ENCODE assay signal across 17 cellular contexts in the genomic region with DNA sequence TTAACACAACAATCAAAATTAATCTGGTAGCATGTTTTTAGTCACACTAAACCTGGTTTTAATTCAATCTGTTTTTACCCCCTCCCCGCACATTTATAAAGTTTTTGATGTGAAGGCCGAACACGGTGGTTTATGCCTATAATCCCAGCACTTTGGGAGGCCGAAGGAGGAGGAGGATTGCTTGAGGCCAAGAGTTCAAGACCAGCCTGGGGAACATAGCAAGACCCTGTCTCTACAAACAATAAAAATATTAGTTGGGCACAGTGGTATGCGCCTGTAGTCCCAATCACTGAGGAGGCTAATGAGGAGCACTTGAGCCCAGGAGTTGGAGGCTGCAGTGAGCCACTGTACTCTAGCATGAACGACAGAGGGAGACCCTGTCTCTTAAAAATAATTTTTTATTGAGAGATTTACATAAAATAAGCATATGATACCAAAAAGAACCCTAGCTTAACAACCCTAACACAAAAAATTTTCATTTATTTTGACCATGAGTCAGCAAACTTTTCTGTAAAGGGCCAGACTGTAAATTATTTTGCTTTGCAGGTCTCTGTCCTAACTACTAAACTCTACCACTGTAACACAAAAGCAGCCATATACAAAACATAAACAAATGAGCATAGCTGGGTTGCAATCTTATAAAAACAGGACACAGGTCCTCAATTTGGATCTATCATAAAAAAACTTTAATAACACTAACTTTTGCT. TPM values are rescaled to one million over a fixed set of nuclear protein-coding genes. Genes with fewer than 3 reads are reported as not detected.
DNase-seq lines count a peak whose midpoint lies in the region; ATAC-seq, FAIRE-seq and TF ChIP-seq lines count a peak whose summit lies in the region.
"Had no signal": no experiment of that assay in that cellular context is flagged by ENCODE, and none has a peak within 500 bp of the region (broad histone marks: within the 10 kb centered on the region; RNA-seq: fewer than 3 reads in every experiment).

No MANE protein-coding gene starts in this region.

- TF ChIP-seq EP300 in HepG2 (IDR thresholded peaks at IDR 0.05; ENCODE audit: low read depth in 2 of 2, low read length in 2 of 2) (no peak), HepG2 (CRISPR knock-in tag; IDR thresholded peaks at IDR 0.05; ENCODE audit: borderline replicate concordance) (no peak)

- H3K79me2 ChIP-seq in HepG2 (ENCODE audit: insufficient read depth, low read length) = peaks cover 12% of the 10 kb centered on the region

- POLR2A ChIA-PET in HepG2 (lab: Yijun Ruan, JAX) = no interaction called here
- POLR2A ChIA-PET in activated CD4-positive, alpha-beta memory T cell treated with anti-CD3 and anti-CD28 coated beads, Interleukin-2, amount 10 ng/mL, durations not matched to agents 7 days and 5 days (lab: Charles Lee) = interaction anchor here (0.7 to 3.0 kb wide), 8 partner anchors 10 to 76 kb away, joined by 3 to 10 read pairs (median 4); a partner anchor contains a TSS

- H3K27ac ChIP-seq in HepG2 (ENCODE audit: extremely low read length, insufficient read depth, low read length) (no peak overlapping the region), right lobe of liver (no peak overlapping the region)
- H3K27ac ChIP-seq: RWPE1 had no signal

- DNase-seq in HepG2 (ENCODE audit: low spot score) (no peak), right lobe of liver (no peak), fibroblast of villous mesenchyme (ENCODE audit: low read depth) (peak; percentile 14), kidney tubule cell (ENCODE audit: low spot score) (no peak)
- no peak for DNase-seq in activated CD4-positive, alpha-beta memory T cell treated with anti-CD3 and anti-CD28 coated beads, Interleukin-2, amount 10 ng/mL, durations not matched to agents 7 days and 5 days
- DNase-seq: AML-193, DMS79, foreskin fibroblast, NCI-H2029, NCI-H69, T-helper 9 cell had no signal

- no peak for TF ChIP-seq CTCF in HepG2 (CRISPR knock-in tag; IDR thresholded peaks at IDR 0.05)
- no peak for TF ChIP-seq CTCF in right lobe of liver (IDR thresholded peaks at IDR 0.05)
- TF ChIP-seq CTCF in fibroblast of villous mesenchyme (IDR thresholded peaks at IDR 0.05; ENCODE audit: insufficient read depth, low read depth, low read length) = no peak

- TF ChIP-seq POLR2A in HepG2 (IDR thresholded peaks at IDR 0.05; ENCODE audit: insufficient read depth in 1 of 2, low read depth in 2 of 2, low read length in 2 of 2) = no peak
- no peak for TF ChIP-seq POLR2A in right lobe of liver (IDR thresholded peaks at IDR 0.05)

- H3K9me3 Mint-ChIP-seq in activated CD4-positive, alpha-beta memory T cell treated with anti-CD3 and anti-CD28 coated beads, Interleukin-2, amount 10 ng/mL, durations not matched to agents 7 days and 5 days = no peaks in the 10 kb centered on the region

- 0 out of 2 replicates have a peak, but pooled peaks cover 9% of the 10 kb centered on the region for H4K20me1 ChIP-seq in HepG2 (ENCODE audit: insufficient read depth, low read length)

- H3K4me1 ChIP-seq in HepG2 (ENCODE audit: insufficient read depth, low read length) (no peaks in the 10 kb centered on the region), right lobe of liver (no peaks in the 10 kb centered on the region)

- H3K27me3 ChIP-seq in HepG2 (ENCODE audit: control insufficient read depth in 1 of 2, insufficient read depth in 2 of 2, low read length in 2 of 2) = no peaks in the 10 kb centered on the region
- H3K27me3 ChIP-seq in right lobe of liver = no peaks in the 10 kb centered on the region

- WGBS in HepG2 (ENCODE audit: low lambda C conversion rate) = 97% methylated on average over 6 of the region's 6 CpGs
- 90% methylated on average over 6 of the region's 6 CpGs for WGBS in right lobe of liver (ENCODE audit: insufficient coverage, low coverage, low lambda C conversion rate, missing lambda C conversion rate)

- H3K9ac ChIP-seq in HepG2 (ENCODE audit: insufficient read depth, low read depth, low read length) = no peak overlapping the region

- H2AFZ ChIP-seq in HepG2 (ENCODE audit: low read length) = no peak overlapping the region

- no peak overlapping the region for H3K4me3 Mint-ChIP-seq in activated CD4-positive, alpha-beta memory T cell treated with anti-CD3 and anti-CD28 coated beads, Interleukin-2, amount 10 ng/mL, durations not matched to agents 7 days and 5 days

- in situ Hi-C loops in HepG2 (cut with HindIII; ENCODE audit: extremely low pct_ligation_motif_present, low pct_unique_long_range_greater_than_20kb) = no loop called here

- H3K36me3 ChIP-seq in HepG2 (replicated peaks in 1 of 2; ENCODE audit: control insufficient read depth in 1 of 2, insufficient read depth in 2 of 2, low read length in 2 of 2) (peaks cover 13 to 45% of the 10 kb centered on the region in 2 experiments), right lobe of liver (peaks cover 0 to 56% (median 34%) of the 10 kb centered on the region in 4 donors)

- FAIRE-seq in HepG2 (lab: Jason Lieb, UNC) = no peak
- FAIRE-seq: urothelium cell line had no signal

- H3K9me3 ChIP-seq in HepG2 (ENCODE audit: low read length) (no peaks in the 10 kb centered on the region), right lobe of liver (no peaks in the 10 kb centered on the region)

- no peak overlapping the region for H3K4me2 ChIP-seq in HepG2 (ENCODE audit: low read depth, low read length)

- intact Hi-C loops in HepG2 (cut with micrococcal nuclease; ENCODE audit: unreplicated experiment) (no loop called here), right lobe of liver (cut with DNase I) (no loop called here)

- H3K4me1 Mint-ChIP-seq in activated CD4-positive, alpha-beta memory T cell treated with anti-CD3 and anti-CD28 coated beads, Interleukin-2, amount 10 ng/mL, durations not matched to agents 7 days and 5 days = peaks cover 49% of the 10 kb centered on the region

- TF ChIP-seq RAD21 in HepG2 (CRISPR knock-in tag; IDR thresholded peaks at IDR 0.05) = no peak

- BruUV-seq in HepG2 (replicated peaks; lab: Mats Ljungman, UMichigan) = no TSS peak

- ATAC-seq in HepG2 = no peak
- ATAC-seq in right lobe of liver = no peak
- ATAC-seq in HG02885 (IDR thresholded peaks at IDR 0.05; ENCODE audit: poor library complexity, unreplicated experiment) = no peak
- no peak for ATAC-seq in HG02678 (IDR thresholded peaks at IDR 0.05; ENCODE audit: unreplicated experiment)
- no peak for ATAC-seq in HG03135 (IDR thresholded peaks at IDR 0.05; ENCODE audit: unreplicated experiment)

- CTCF ChIA-PET in HepG2 (lab: Yijun Ruan, JAX; ENCODE audit: low intra/inter-chr PET ratio, low total read pairs) = no interaction called here
- CTCF ChIA-PET in activated CD4-positive, alpha-beta memory T cell treated with anti-CD3 and anti-CD28 coated beads, Interleukin-2, amount 10 ng/mL, durations not matched to agents 7 days and 5 days (lab: Charles Lee) = no interaction called here

- peak overlapping the region; percentile 60 for H3K27ac Mint-ChIP-seq in activated CD4-positive, alpha-beta memory T cell treated with anti-CD3 and anti-CD28 coated beads, Interleukin-2, amount 10 ng/mL, durations not matched to agents 7 days and 5 days

- peaks cover 76% of the 10 kb centered on the region for H3K36me3 Mint-ChIP-seq in activated CD4-positive, alpha-beta memory T cell treated with anti-CD3 and anti-CD28 coated beads, Interleukin-2, amount 10 ng/mL, durations not matched to agents 7 days and 5 days (ENCODE audit: low read depth)

- no peak overlapping the region for H3K4me3 ChIP-seq in HepG2 (replicated peaks in 1 of 3; ENCODE audit: insufficient read depth in 1 of 3, low read depth in 2 of 3, low read length in 3 of 3)
- no peak overlapping the region for H3K4me3 ChIP-seq in right lobe of liver
- no peak overlapping the region for H3K4me3 ChIP-seq in fibroblast of villous mesenchyme (ENCODE audit: low read depth, low read length)

- no peaks in the 10 kb centered on the region for H3K27me3 Mint-ChIP-seq in activated CD4-positive, alpha-beta memory T cell treated with anti-CD3 and anti-CD28 coated beads, Interleukin-2, amount 10 ng/mL, durations not matched to agents 7 days and 5 days
- H3K27me3 Mint-ChIP-seq: progenitor cell of endocrine pancreas had no signal

TF ChIP-seq in HepG2, 621 proteins besides CTCF, POLR2A, EP300 and RAD21 (continues in another document):
- TF ChIP-seq NFE2L2 (IDR thresholded peaks at IDR 0.05; ENCODE audit: low read length) (peak; percentile 76), ZNF329 (CRISPR knock-in tag; IDR thresholded peaks at IDR 0.05; ENCODE audit: low read depth) (no peak), MAFK (conservative IDR thresholded peaks at IDR 0.05 in 1 of 2, IDR thresholded peaks at IDR 0.05 in 1 of 2; ENCODE audit: low read length in 2 of 2) (peak; percentile 56 to 60), SP4 (CRISPR knock-in tag; IDR thresholded peaks at IDR 0.05) (no peak), GFI1 (CRISPR knock-in tag; IDR thresholded peaks at IDR 0.05; ENCODE audit: borderline replicate concordance) (no peak), ZNF224 (CRISPR knock-in tag; IDR thresholded peaks at IDR 0.05) (no peak)

RNA-seq across cellular contexts. Expression of a gene that starts 21.5 kb away (rescaled TPM):
- total RNA-seq in HepG2 (2016; rRNA removed; fragmentation: Illumina TruSeq; extraction: Trizol) = 64.0 and 156 TPM in 2 replicates
- total RNA-seq in HepG2 (2016; cell fraction: cytosol; rRNA removed; fragmentation: Illumina TruSeq; extraction: Trizol; ENCODE audit: low read depth) = 12.3 and 15.1 TPM in 2 replicates
- total RNA-seq in HepG2 (2016; cell fraction: insoluble cytoplasmic fraction; rRNA removed; fragmentation: Illumina TruSeq; extraction: Trizol) = 61.5 and 145 TPM in 2 replicates
- 46.1 and 47.0 TPM in 2 replicates for total RNA-seq in HepG2 (2016; cell fraction: membrane; rRNA removed; fragmentation: Illumina TruSeq; extraction: Trizol)
- total RNA-seq in HepG2 (2016; cell fraction: nucleus; rRNA removed; fragmentation: Illumina TruSeq; extraction: Trizol) = 110 and 134 TPM in 2 replicates
- polyA plus RNA-seq in HepG2 (2011; rRNA removed) = 54.1 and 69.7 TPM in 2 replicates
- polyA plus RNA-seq in HepG2 (2011; cell fraction: cytosol; rRNA removed) = 21.8 and 23.3 TPM in 2 replicates
- polyA plus RNA-seq in HepG2 (2011; cell fraction: nucleus; rRNA removed) = 176 and 244 TPM in 2 replicates
- 157 and 239 TPM in 2 replicates for polyA plus RNA-seq in HepG2 (2012)
- polyA plus RNA-seq in HepG2 (2016; cell fraction: cytosol; fragmentation: Illumina TruSeq; extraction: Trizol; ENCODE audit: low read depth) = 53.9 and 55.1 TPM in 2 replicates
- polyA plus RNA-seq in HepG2 (2016; cell fraction: insoluble cytoplasmic fraction; fragmentation: Illumina TruSeq; extraction: Trizol; ENCODE audit: low read depth) = 522 and 595 TPM in 2 replicates
- polyA plus RNA-seq in HepG2 (2016; cell fraction: membrane; fragmentation: Illumina TruSeq; extraction: Trizol; ENCODE audit: low read depth) = 102 and 109 TPM in 2 replicates
- polyA plus RNA-seq in HepG2 (2016; cell fraction: nucleus; fragmentation: Illumina TruSeq; extraction: Trizol; ENCODE audit: insufficient read depth, low read depth) = 411 and 423 TPM in 2 replicates
- polyA minus RNA-seq in HepG2 (2011; rRNA and poly(A)+ RNA removed; ENCODE audit: low replicate concordance) = 13.6 and 19.8 TPM in 2 replicates
- 28.6 and 36.3 TPM in 2 replicates for polyA minus RNA-seq in HepG2 (2011; cell fraction: cytosol; rRNA and poly(A)+ RNA removed)
- 93.0 and 117 TPM in 2 replicates for polyA minus RNA-seq in HepG2 (2011; cell fraction: nucleus; rRNA and poly(A)+ RNA removed)
- total RNA-seq in right lobe of liver = 10 to 100 TPM; 34.5 to 67.1 (median 42.6) TPM
- 100 to 1,000 TPM; 355 to 366 TPM for total RNA-seq in activated CD4-positive, alpha-beta memory T cell treated with anti-CD3 and anti-CD28 coated beads, Interleukin-2, amount 10 ng/mL, durations not matched to agents 7 days and 5 days
- total RNA-seq in fibroblast of villous mesenchyme = 25.0 and 27.1 TPM in 2 replicates
